Comparison of ENCODE assay signal across 1 cellular context in genomic region chr2:111662771-111663470, GRCh38.
TF ChIP-seq lines count a peak whose summit lies in the region.

No MANE protein-coding gene starts in this region.

TF ChIP-seq in IMR-90, 13 proteins besides CTCF, POLR2A, EP300 and RAD21 (continued from another document):
- TF ChIP-seq, protein P1, sequence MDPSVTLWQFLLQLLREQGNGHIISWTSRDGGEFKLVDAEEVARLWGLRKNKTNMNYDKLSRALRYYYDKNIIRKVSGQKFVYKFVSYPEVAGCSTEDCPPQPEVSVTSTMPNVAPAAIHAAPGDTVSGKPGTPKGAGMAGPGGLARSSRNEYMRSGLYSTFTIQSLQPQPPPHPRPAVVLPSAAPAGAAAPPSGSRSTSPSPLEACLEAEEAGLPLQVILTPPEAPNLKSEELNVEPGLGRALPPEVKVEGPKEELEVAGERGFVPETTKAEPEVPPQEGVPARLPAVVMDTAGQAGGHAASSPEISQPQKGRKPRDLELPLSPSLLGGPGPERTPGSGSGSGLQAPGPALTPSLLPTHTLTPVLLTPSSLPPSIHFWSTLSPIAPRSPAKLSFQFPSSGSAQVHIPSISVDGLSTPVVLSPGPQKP (IDR thresholded peaks at IDR 0.05; ENCODE audit: borderline replicate concordance, low read depth, low read length): no peak
